Comparison of ENCODE assay signal across 21 cellular contexts in genomic region chrX:130623508-130623907, GRCh38.
"Had no signal": no experiment of that assay in that cellular context is flagged by ENCODE, and none has a peak within 500 bp of the region (broad histone marks: within the 10 kb centered on the region; RNA-seq: fewer than 3 reads in every experiment).

No MANE protein-coding gene starts in this region.

- ATAC-seq: heart right ventricle; natural killer cell treated with Interleukin-12 subunit alpha and Interleukin-12 subunit beta and Interleukin-15 and Interleukin-18, amount 100 ng/mL, for 72 hours; sciatic nerve had no signal

- DNase-seq: activated CD4-positive, alpha-beta T cell treated with anti-CD3 and anti-CD28 coated beads, Interleukin-2, amount 50 U/mL, for 1 hour; activated naive CD4-positive, alpha-beta T cell treated with anti-CD3 and anti-CD28 coated beads, Interleukin-2, amount 50 U/mL, for 16 hours; activated T-cell treated with anti-CD3 and anti-CD28 coated beads, Interleukin-2, amount 50 U/mL, for 1 hour; adrenal gland; caudate nucleus; colonic mucosa; effector CD4-positive, alpha-beta T cell; foreskin melanocyte; heart right ventricle; islet precursor cell; left ventricle myocardium inferior; occipital lobe; spleen; stimulated activated CD4-positive, alpha-beta T cell treated with anti-CD3 and anti-CD28 coated beads, Interleukin-1b, Interleukin-23, amount 100 ng/mL, for 48 hours; stimulated activated naive CD4-positive, alpha-beta T cell; substantia nigra; transverse colon had no signal

- H3K9me3 ChIP-seq: adrenal gland, colonic mucosa, heart right ventricle, left ventricle myocardium inferior, prostate gland, spleen, transverse colon had no signal

- H3K27me3 ChIP-seq: colonic mucosa, heart right ventricle, spleen, transverse colon had no signal

- H3K27ac ChIP-seq: adrenal gland, colonic mucosa, heart right ventricle, left ventricle myocardium inferior, prostate gland, spleen, transverse colon had no signal

- H3K4me3 ChIP-seq: adrenal gland, colonic mucosa, heart right ventricle, left ventricle myocardium inferior, prostate gland, spleen, transverse colon had no signal

- H3K4me1 ChIP-seq: adrenal gland, colonic mucosa, heart right ventricle, left ventricle myocardium inferior, prostate gland, spleen, transverse colon had no signal

- FAIRE-seq: endothelial cell of umbilical vein had no signal

- H3K36me3 ChIP-seq: adrenal gland, colonic mucosa, left ventricle myocardium inferior, prostate gland, transverse colon had no signal
